9 cellular contexts compared by ENCODE assay signal in the genomic region with DNA sequence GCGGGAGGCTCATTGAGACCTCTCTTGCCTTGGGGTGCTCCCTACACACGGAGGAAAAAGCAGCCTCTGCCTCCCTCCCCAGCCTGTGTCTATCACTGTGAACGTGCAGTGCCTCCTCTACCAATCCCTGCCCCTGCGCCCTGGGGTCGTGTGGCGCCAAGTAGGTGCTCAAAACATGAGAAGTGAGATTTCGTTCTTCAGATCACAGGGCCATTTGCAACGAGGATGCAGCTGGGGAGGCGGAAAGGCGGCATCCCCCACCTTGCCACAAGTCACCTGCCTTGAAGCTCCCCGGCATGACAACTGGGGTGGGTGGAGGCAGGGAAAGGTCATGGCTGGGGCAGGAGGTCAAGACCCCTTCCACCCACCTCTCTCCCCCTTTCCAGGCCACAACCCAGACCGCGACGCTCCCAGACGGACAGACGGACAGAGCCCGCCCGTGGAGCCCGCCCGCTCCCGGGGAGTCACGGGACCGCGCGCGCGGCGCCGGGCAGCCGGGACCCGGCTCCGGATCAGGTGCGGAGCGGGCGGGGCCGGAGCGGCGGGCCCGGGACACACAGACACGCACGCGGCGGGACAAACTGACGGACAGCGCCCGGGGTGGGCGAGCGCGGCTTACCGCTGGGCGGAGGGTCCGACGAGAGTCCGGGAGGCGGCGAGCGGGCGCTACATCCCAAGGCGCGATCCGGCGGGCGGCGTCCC. TPM values are rescaled to one million over a fixed set of nuclear protein-coding genes. Genes with fewer than 3 reads are reported as not detected.
DNase-seq lines count a peak whose midpoint lies in the region; ATAC-seq and TF ChIP-seq lines count a peak whose summit lies in the region.
"Had no signal": no experiment of that assay in that cellular context is flagged by ENCODE, and none has a peak within 500 bp of the region (broad histone marks: within the 10 kb centered on the region; RNA-seq: fewer than 3 reads in every experiment).

No MANE protein-coding gene starts in this region.

- DNase-seq in activated CD4-positive, alpha-beta T cell treated with anti-CD3 and anti-CD28 coated beads for 48 hours = peak; percentile 18
- no peak for DNase-seq in activated CD4-positive, alpha-beta T cell treated with anti-CD3 and anti-CD28 coated beads for 1 hour
- peak; percentile 51 for DNase-seq in activated naive CD8-positive, alpha-beta T cell treated with anti-CD3 and anti-CD28 coated beads, Interleukin-2, amount 10 ng/mL, durations not matched to agents 7 days and 5 days
- DNase-seq in lower leg skin (ENCODE audit: low spot score in 2 of 2) (no peak), tibial nerve (ENCODE audit: low spot score in 2 of 2) (no peak), C1 segment of cervical spinal cord (lab: John Stamatoyannopoulos, UW) (no peak), NCI-H226 (no peak)

- POLR2A ChIA-PET in activated naive CD8-positive, alpha-beta T cell treated with anti-CD3 and anti-CD28 coated beads, Interleukin-2, amount 10 ng/mL, durations not matched to agents 7 days and 5 days (lab: Charles Lee) = interaction anchor here (0.7 kb wide), 1 partner anchor 117 kb away, joined by 3 read pairs; no protein-coding TSS in a partner anchor

- H3K4me1 Mint-ChIP-seq in activated naive CD8-positive, alpha-beta T cell treated with anti-CD3 and anti-CD28 coated beads, Interleukin-2, amount 10 ng/mL, durations not matched to agents 7 days and 5 days = peaks cover 4% of the 10 kb centered on the region

- H3K36me3 Mint-ChIP-seq in activated naive CD8-positive, alpha-beta T cell treated with anti-CD3 and anti-CD28 coated beads, Interleukin-2, amount 10 ng/mL, durations not matched to agents 7 days and 5 days = peaks cover 3% of the 10 kb centered on the region

- H3K9me3 ChIP-seq in tibial nerve = no peaks in the 10 kb centered on the region

- H3K4me3 ChIP-seq in lower leg skin (ENCODE audit: low read depth, poor library complexity, severe bottlenecking) = peak overlapping the region; percentile 10
- peak overlapping the region in 3 of 4 donors; percentile 31 to 63 (median 32) for H3K4me3 ChIP-seq in tibial nerve

- no peaks in the 10 kb centered on the region for H3K9me3 Mint-ChIP-seq in activated naive CD8-positive, alpha-beta T cell treated with anti-CD3 and anti-CD28 coated beads, Interleukin-2, amount 10 ng/mL, durations not matched to agents 7 days and 5 days

- peaks cover 74% of the 10 kb centered on the region for H3K27me3 Mint-ChIP-seq in activated naive CD8-positive, alpha-beta T cell treated with anti-CD3 and anti-CD28 coated beads, Interleukin-2, amount 10 ng/mL, durations not matched to agents 7 days and 5 days

- no peak for TF ChIP-seq EP300 in tibial nerve (IDR thresholded peaks at IDR 0.05)

- H3K4me3 Mint-ChIP-seq in activated naive CD8-positive, alpha-beta T cell treated with anti-CD3 and anti-CD28 coated beads, Interleukin-2, amount 10 ng/mL, durations not matched to agents 7 days and 5 days = peak overlapping the region; percentile 75

- H3K27ac ChIP-seq in tibial nerve = no peak overlapping the region
- H3K27ac ChIP-seq: C4-2B had no signal

- peaks cover 0 to 29% (median 6%) of the 10 kb centered on the region in 4 donors for H3K4me1 ChIP-seq in tibial nerve

- no peaks in the 10 kb centered on the region for H3K36me3 ChIP-seq in tibial nerve

- WGBS in lower leg skin, 2 donors = 14 to 19% methylated on average over 17 to 18 of the region's 64 CpGs
- WGBS in tibial nerve, 2 donors = 13 to 37% methylated on average over 20 to 62 of the region's 64 CpGs

- TF ChIP-seq POLR2A in lower leg skin (IDR thresholded peaks at IDR 0.05) (no peak), tibial nerve (IDR thresholded peaks at IDR 0.05) (no peak)

- peak; percentile 37 for ATAC-seq in activated naive CD8-positive, alpha-beta T cell treated with anti-CD3 and anti-CD28 coated beads, Interleukin-2, amount 10 ng/mL, durations not matched to agents 7 days and 5 days (ENCODE audit: low read depth)
- no peak for ATAC-seq in HG03342 (IDR thresholded peaks at IDR 0.05; ENCODE audit: unreplicated experiment)

- TF ChIP-seq CTCF in lower leg skin (IDR thresholded peaks at IDR 0.05) (no peak), tibial nerve (IDR thresholded peaks at IDR 0.05) (no peak)

- intact Hi-C loops in lower leg skin (cut with DNase I; ENCODE audit: low total_unique reads) = no loop called here

- peaks cover 5 to 64% of the 10 kb centered on the region in 2 donors for H3K27me3 ChIP-seq in tibial nerve

- no peak overlapping the region for H3K27ac Mint-ChIP-seq in activated naive CD8-positive, alpha-beta T cell treated with anti-CD3 and anti-CD28 coated beads, Interleukin-2, amount 10 ng/mL, durations not matched to agents 7 days and 5 days

RNA-seq across cellular contexts. Expression of a gene that starts 0.5 kb away (rescaled TPM):
- not detected for total RNA-seq in activated naive CD8-positive, alpha-beta T cell treated with anti-CD3 and anti-CD28 coated beads, Interleukin-2, amount 10 ng/mL, durations not matched to agents 7 days and 5 days
- total RNA-seq in lower leg skin = 1 to 10 TPM in 1 of 4 donors, under 1 TPM in 2, not detected in 1; 0.29 to 1.4 (median 0.46) TPM
- 1 to 10 TPM in 3 of 4 donors, under 1 TPM in 1; 0.63 to 1.6 (median 1.1) TPM for total RNA-seq in tibial nerve

RNA-seq across cellular contexts. Expression of a gene that starts 13.4 kb away (rescaled TPM):
- total RNA-seq in activated naive CD8-positive, alpha-beta T cell treated with anti-CD3 and anti-CD28 coated beads, Interleukin-2, amount 10 ng/mL, durations not matched to agents 7 days and 5 days = 1 to 10 TPM in 1 of 2 experiments, under 1 TPM in 1; 0.91 to 1.4 TPM
- 1 to 10 TPM in 2 of 4 donors, under 1 TPM in 2; 0.80 to 5.1 (median 1.3) TPM for total RNA-seq in lower leg skin
- 10 to 100 TPM in 3 of 4 donors, 1 to 10 TPM in 1; 6.1 to 18.0 (median 10.6) TPM for total RNA-seq in tibial nerve

RNA-seq across cellular contexts. Expression of a gene that starts 51.6 kb away (rescaled TPM):
- total RNA-seq in activated naive CD8-positive, alpha-beta T cell treated with anti-CD3 and anti-CD28 coated beads, Interleukin-2, amount 10 ng/mL, durations not matched to agents 7 days and 5 days = 100 to 1,000 TPM; 667 to 710 TPM
- total RNA-seq in lower leg skin = 100 to 1,000 TPM; 419 to 723 (median 493) TPM
- 100 to 1,000 TPM; 734 to 934 (median 864) TPM for total RNA-seq in tibial nerve

Comparison
In these comparisons a context has a peak if more than half of its experiments do, and no peak if none do; other contexts are left out.
1. DNase-seq: peak in activated CD4-positive, alpha-beta T cell treated with anti-CD3 and anti-CD28 coated beads for 48 hours (single experiment) and activated naive CD8-positive, alpha-beta T cell treated with anti-CD3 and anti-CD28 coated beads, Interleukin-2, amount 10 ng/mL, durations not matched to agents 7 days and 5 days (single experiment); none in activated CD4-positive, alpha-beta T cell treated with anti-CD3 and anti-CD28 coated beads for 1 hour (single experiment), lower leg skin (0 of 2), tibial nerve (0 of 2), C1 segment of cervical spinal cord (0 of 14) and NCI-H226 (single experiment).